8 cellular contexts compared by ENCODE assay signal in the genomic region with DNA sequence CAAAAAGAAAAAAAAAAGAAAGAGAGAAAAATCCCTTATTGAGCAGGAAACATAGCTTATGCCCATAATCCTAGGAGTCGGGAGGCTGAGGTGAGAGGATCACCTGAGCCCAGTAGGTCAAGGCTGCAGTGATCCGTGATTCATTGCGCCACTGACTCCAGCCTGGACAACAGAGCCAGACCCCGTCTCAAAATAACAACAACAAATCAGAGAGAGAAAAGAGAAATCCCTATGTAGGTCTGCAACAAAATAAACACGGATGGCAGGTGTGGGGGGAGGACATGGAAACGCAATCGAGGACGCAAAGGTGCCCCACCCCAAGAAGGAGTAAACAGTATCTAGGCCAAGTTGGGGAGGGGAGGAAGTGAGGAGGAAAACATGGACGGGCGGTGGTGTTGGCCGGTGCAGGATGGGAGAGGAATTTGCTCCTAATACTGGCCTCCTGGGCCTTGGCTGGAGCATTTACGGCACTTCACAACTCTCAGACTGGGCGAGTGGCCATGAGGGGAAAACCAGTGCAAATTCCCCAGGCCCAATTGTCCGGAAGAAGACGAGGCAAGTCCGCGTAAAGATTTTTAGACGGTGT. TPM values are rescaled to one million over a fixed set of nuclear protein-coding genes. Genes with fewer than 3 reads are reported as not detected.
DNase-seq lines count a peak whose midpoint lies in the region; ATAC-seq and TF ChIP-seq lines count a peak whose summit lies in the region.

No MANE protein-coding gene starts in this region.

- H3F3A ChIP-seq in GM23248 (ENCODE audit: insufficient read depth): peaks cover 22% of the 10 kb centered on the region; the same call in 1 of the 2 replicates

- H3K9me3 ChIP-seq in GM23248 (ENCODE audit: low read depth) (no peaks in the 10 kb centered on the region), RWPE2 (ENCODE audit: severe bottlenecking) (no peaks in the 10 kb centered on the region)

- in situ Hi-C loops in GM23248 (cut with MboI): no loop called here

- H4K20me1 ChIP-seq in GM23248 (ENCODE audit: insufficient read depth): no peaks in the 10 kb centered on the region

- no peak overlapping the region for H3K9ac ChIP-seq in GM23248

- TF ChIP-seq CTCF in RWPE2 (IDR thresholded peaks at IDR 0.05; ENCODE audit: poor library complexity, severe bottlenecking) (no peak), foreskin fibroblast (IDR thresholded peaks at IDR 0.05; ENCODE audit: low read depth, low read length) (no peak), retinal pigment epithelial cell (conservative IDR thresholded peaks at IDR 0.05; ENCODE audit: low read depth, low read length) (no peak), lower leg skin (IDR thresholded peaks at IDR 0.05) (no peak)

- H3K4me2 ChIP-seq in GM23248 (ENCODE audit: unreplicated experiment): peak overlapping the region; percentile 47

- H3K36me3 ChIP-seq in GM23248 (ENCODE audit: low read depth) (peaks cover 25% of the 10 kb centered on the region), RWPE2 (ENCODE audit: low read depth) (peaks cover 36% of the 10 kb centered on the region)

- H2AFZ ChIP-seq in GM23248: peak overlapping the region; percentile 55; the same call in 1 of the 2 replicates

- TF ChIP-seq POLR2A in lower leg skin (IDR thresholded peaks at IDR 0.05): no peak

- H3K27ac ChIP-seq in GM23248: no peak overlapping the region; the same call in 1 of the 2 replicates
- H3K27ac ChIP-seq in RWPE2 (ENCODE audit: poor library complexity, severe bottlenecking): peak overlapping the region; percentile 91

- peaks cover 43% of the 10 kb centered on the region for H3K79me2 ChIP-seq in GM23248 (ENCODE audit: insufficient read depth)

- peak overlapping the region; percentile 100 for H3K4me3 ChIP-seq in GM23248
- H3K4me3 ChIP-seq in RWPE2 (ENCODE audit: severe bottlenecking): peak overlapping the region; percentile 90
- peak overlapping the region; percentile 12 to 97 for H3K4me3 ChIP-seq in foreskin fibroblast (ENCODE audit: low read depth in 1 of 2, low read length in 2 of 2)
- peak overlapping the region; percentile 71 for H3K4me3 ChIP-seq in retinal pigment epithelial cell (ENCODE audit: low read length)
- no peak overlapping the region for H3K4me3 ChIP-seq in lower leg skin (ENCODE audit: low read depth, poor library complexity, severe bottlenecking)

- H3K4me1 ChIP-seq in GM23248 (ENCODE audit: insufficient read depth) (0 out of 2 replicates have a peak, but pooled peaks cover 12% of the 10 kb centered on the region), RWPE2 (ENCODE audit: insufficient read depth, poor library complexity, severe bottlenecking) (no peaks in the 10 kb centered on the region)

- ATAC-seq in RWPE2 (ENCODE audit: low read depth) (no peak), GM18511 (IDR thresholded peaks at IDR 0.05; ENCODE audit: unreplicated experiment) (no peak)

- H3K9me2 ChIP-seq in GM23248 (ENCODE audit: insufficient read depth): no peaks in the 10 kb centered on the region

- DNase-seq in GM23248: no peak
- no peak for DNase-seq in RWPE2 (ENCODE audit: low spot score)
- no peak for DNase-seq in foreskin fibroblast
- DNase-seq in retinal pigment epithelial cell (ENCODE audit: low read depth): no peak
- DNase-seq in lower leg skin (ENCODE audit: low spot score in 2 of 2): no peak
- DNase-seq in NCI-H510A treated with DMSO at 0.1 percent for 48 hours (lab: John Stamatoyannopoulos, UW): no peak
- no peak for DNase-seq in stimulated activated CD4-positive, alpha-beta T cell treated with anti-CD3 and anti-CD28 coated beads, Interleukin-4, amount 100 ng/mL, for 24 hours

- no peaks in the 10 kb centered on the region for H3K27me3 ChIP-seq in GM23248 (replicated peaks; ENCODE audit: insufficient read depth)
- no peaks in the 10 kb centered on the region for H3K27me3 ChIP-seq in RWPE2 (ENCODE audit: insufficient read depth, poor library complexity, severe bottlenecking)

- 62 to 63% methylated on average over 18 of the region's 18 CpGs for WGBS in GM23248 (ENCODE audit: low coverage in 1 of 2, low lambda C conversion rate in 2 of 2, missing lambda C conversion rate in 2 of 2), 2 experiments
- WGBS in lower leg skin, 2 donors: 34 to 35% methylated on average over 18 of the region's 18 CpGs

- intact Hi-C loops in lower leg skin (cut with DNase I; ENCODE audit: low total_unique reads): no loop called here

RNA-seq across cellular contexts. Expression of gene CHTOP, which starts 0.6 kb away (rescaled TPM):
- 26.9 and 37.8 TPM in 2 replicates for total RNA-seq in GM23248 (2014; rRNA removed; shearing (Covaris generic))
- polyA plus RNA-seq in GM23248 (2016; fragmentation: Nextera tagmentation; extraction: Ambion mirVana): 42.2 and 44.2 TPM in 2 replicates
- 10 to 100 TPM; 56.1 to 86.9 (median 65.5) TPM for total RNA-seq in lower leg skin

RNA-seq across cellular contexts. Expression of gene S100A1, which starts 5.0 kb away (rescaled TPM):
- total RNA-seq in GM23248 (2014; rRNA removed; shearing (Covaris generic)): not detected in 2 replicates
- polyA plus RNA-seq in GM23248 (2016; fragmentation: Nextera tagmentation; extraction: Ambion mirVana): 0.30 TPM in 1 of 2 replicates, not detected in the other
- total RNA-seq in lower leg skin: 10 to 100 TPM in 3 of 4 donors, 1 to 10 TPM in 1; 8.7 to 33.5 (median 23.8) TPM

RNA-seq across cellular contexts. Expression of gene S100A13, which starts 5.9 kb away (rescaled TPM):
- 127 and 159 TPM in 2 replicates for total RNA-seq in GM23248 (2014; rRNA removed; shearing (Covaris generic))
- 540 and 552 TPM in 2 replicates for polyA plus RNA-seq in GM23248 (2016; fragmentation: Nextera tagmentation; extraction: Ambion mirVana)
- 10 to 100 TPM; 44.1 to 72.8 (median 47.2) TPM for total RNA-seq in lower leg skin

RNA-seq across cellular contexts. Expression of gene S100A14, which starts 17.1 kb away (rescaled TPM):
- 2.1 TPM in 1 of 2 replicates, not detected in the other for total RNA-seq in GM23248 (2014; rRNA removed; shearing (Covaris generic))
- polyA plus RNA-seq in GM23248 (2016; fragmentation: Nextera tagmentation; extraction: Ambion mirVana): 0.31 and 0.32 TPM in 2 replicates
- 100 to 1,000 TPM; 416 to 668 (median 495) TPM for total RNA-seq in lower leg skin

RNA-seq across cellular contexts. Expression of gene S100A16, which starts 20.3 kb away (rescaled TPM):
- 495 and 615 TPM in 2 replicates for total RNA-seq in GM23248 (2014; rRNA removed; shearing (Covaris generic))
- 801 and 826 TPM in 2 replicates for polyA plus RNA-seq in GM23248 (2016; fragmentation: Nextera tagmentation; extraction: Ambion mirVana)
- 100 to 1,000 TPM; 289 to 390 (median 329) TPM for total RNA-seq in lower leg skin
